Comparison of ENCODE assay signal across 9 cellular contexts in genomic region chr14:105193916-105194782, GRCh38. TPM values are rescaled to one million over a fixed set of nuclear protein-coding genes. Genes with fewer than 3 reads are reported as not detected.
DNase-seq lines count a peak whose midpoint lies in the region; ATAC-seq lines count a peak whose summit lies in the region.
"Had no signal": no experiment of that assay in that cellular context is flagged by ENCODE, and none has a peak within 500 bp of the region (broad histone marks: within the 10 kb centered on the region; RNA-seq: fewer than 3 reads in every experiment).

No MANE protein-coding gene starts in this region.

- ATAC-seq in memory B cell (ENCODE audit: low read depth), result peak; percentile 35
- ATAC-seq in HG03342 (IDR thresholded peaks at IDR 0.05; ENCODE audit: unreplicated experiment), result no peak
- no peak for ATAC-seq in HG02852 (IDR thresholded peaks at IDR 0.05; ENCODE audit: unreplicated experiment)

- no peaks in the 10 kb centered on the region for H3K9me3 Mint-ChIP-seq in activated CD4-positive, alpha-beta T cell treated with anti-CD3 and anti-CD28 coated beads, Interleukin-2, amount 10 ng/mL, durations not matched to agents 24 days and 14 days
- H3K9me3 Mint-ChIP-seq in memory B cell, result no peaks in the 10 kb centered on the region

- peak overlapping the region; percentile 39 for H3K27ac Mint-ChIP-seq in activated CD4-positive, alpha-beta T cell treated with anti-CD3 and anti-CD28 coated beads, Interleukin-2, amount 10 ng/mL, durations not matched to agents 24 days and 14 days
- H3K27ac Mint-ChIP-seq in memory B cell, result peak overlapping the region; percentile 3

- H3K27me3 Mint-ChIP-seq in activated CD4-positive, alpha-beta T cell treated with anti-CD3 and anti-CD28 coated beads, Interleukin-2, amount 10 ng/mL, durations not matched to agents 24 days and 14 days, result peaks cover 29% of the 10 kb centered on the region
- peaks cover 23% of the 10 kb centered on the region for H3K27me3 Mint-ChIP-seq in memory B cell

- peak; percentile 98 for DNase-seq in COR-L47 (lab: John Stamatoyannopoulos, UW)
- peak; percentile 93 for DNase-seq in NCI-H1105 (lab: John Stamatoyannopoulos, UW)
- peak; percentile 82 for DNase-seq in activated CD4-positive, alpha-beta T cell treated with anti-CD3 and anti-CD28 coated beads, Interleukin-2, amount 10 ng/mL, durations not matched to agents 24 days and 14 days
- DNase-seq in memory B cell (ENCODE audit: low spot score in 2 of 2), result peak in 1 of 2 donors; percentile 44
- no peak for DNase-seq in CD1c-positive myeloid dendritic cell (ENCODE audit: extremely low spot score)
- no peak for DNase-seq in posterior vena cava (ENCODE audit: low spot score)
- DNase-seq: adrenal gland had no signal

- no peak overlapping the region for H3K4me3 Mint-ChIP-seq in activated CD4-positive, alpha-beta T cell treated with anti-CD3 and anti-CD28 coated beads, Interleukin-2, amount 10 ng/mL, durations not matched to agents 24 days and 14 days
- H3K4me3 Mint-ChIP-seq in memory B cell, result peak overlapping the region; percentile 41

- intact Hi-C loops in activated CD4-positive, alpha-beta T cell treated with anti-CD3 and anti-CD28 coated beads, Interleukin-2, amount 10 ng/mL, durations not matched to agents 24 days and 14 days (cut with micrococcal nuclease), result no loop called here
- intact Hi-C loops in posterior vena cava (cut with DNase I), result no loop called here

- H3K4me1 Mint-ChIP-seq in activated CD4-positive, alpha-beta T cell treated with anti-CD3 and anti-CD28 coated beads, Interleukin-2, amount 10 ng/mL, durations not matched to agents 24 days and 14 days, result peaks cover 20% of the 10 kb centered on the region
- peaks cover 16% of the 10 kb centered on the region for H3K4me1 Mint-ChIP-seq in memory B cell

- no peaks in the 10 kb centered on the region for H3K36me3 Mint-ChIP-seq in activated CD4-positive, alpha-beta T cell treated with anti-CD3 and anti-CD28 coated beads, Interleukin-2, amount 10 ng/mL, durations not matched to agents 24 days and 14 days (ENCODE audit: low read depth)
- no peaks in the 10 kb centered on the region for H3K36me3 Mint-ChIP-seq in memory B cell

RNA-seq across cellular contexts. Expression of gene NUDT14, which starts 13.0 kb away (rescaled TPM):
- 8.3 and 9.1 TPM in 2 replicates for total RNA-seq in activated CD4-positive, alpha-beta T cell treated with anti-CD3 and anti-CD28 coated beads, Interleukin-2, amount 10 ng/mL, durations not matched to agents 24 days and 14 days
- total RNA-seq in posterior vena cava, result 10 to 100 TPM; 12.7 to 15.9 TPM

RNA-seq across cellular contexts. Expression of gene JAG2, which starts 25.6 kb away (rescaled TPM):
- 9.7 and 11.2 TPM in 2 replicates for total RNA-seq in activated CD4-positive, alpha-beta T cell treated with anti-CD3 and anti-CD28 coated beads, Interleukin-2, amount 10 ng/mL, durations not matched to agents 24 days and 14 days
- total RNA-seq in posterior vena cava, result 10 to 100 TPM; 13.0 to 17.3 TPM

RNA-seq across cellular contexts. Expression of gene BTBD6, which starts 54.2 kb away (rescaled TPM):
- 39.8 and 40.1 TPM in 2 replicates for total RNA-seq in activated CD4-positive, alpha-beta T cell treated with anti-CD3 and anti-CD28 coated beads, Interleukin-2, amount 10 ng/mL, durations not matched to agents 24 days and 14 days
- total RNA-seq in posterior vena cava, result 10 to 100 TPM; 38.4 to 42.4 TPM

Comparison
In these comparisons a context has a peak if more than half of its experiments do, and no peak if none do; other contexts are left out.
1. DNase-seq: peak in COR-L47 (single experiment), NCI-H1105 (single experiment) and activated CD4-positive, alpha-beta T cell treated with anti-CD3 and anti-CD28 coated beads, Interleukin-2, amount 10 ng/mL, durations not matched to agents 24 days and 14 days (single experiment); none in CD1c-positive myeloid dendritic cell (single experiment) and posterior vena cava (single experiment).